Comparison of ENCODE assay signal across 3 cellular contexts in genomic region chr18:49808553-49809191, GRCh38.
TF ChIP-seq lines count a peak whose summit lies in the region.

No MANE protein-coding gene starts in this region.

TF ChIP-seq in HCT116, 20 proteins besides CTCF, POLR2A, EP300 and RAD21:
- TF ChIP-seq CBX3 (IDR thresholded peaks at IDR 0.05; ENCODE audit: low read depth) = peak; percentile 29; the same call in 1 of the 2 replicates

TF ChIP-seq in K562, 482 proteins besides CTCF, POLR2A, EP300 and RAD21:
- peak; percentile 75 for TF ChIP-seq TRIM28 (IDR thresholded peaks at IDR 0.05)
TF ChIP-seq in K562: peak in this region for 1; not testable (repeated sequence) for 481.

TF ChIP-seq in liver, 16 proteins besides CTCF, POLR2A, EP300 and RAD21:
- TF ChIP-seq SP1 (IDR thresholded peaks at IDR 0.05) (peak; percentile 58), HNF4G (IDR thresholded peaks at IDR 0.05) (peak; percentile 78), RXRA (IDR thresholded peaks at IDR 0.05) (peak; percentile 76 to 80), JUND (IDR thresholded peaks at IDR 0.05) (peak; percentile 41 to 49), HNF4A (conservative IDR thresholded peaks at IDR 0.05) (peak; percentile 93 to 94), NR2F2 (IDR thresholded peaks at IDR 0.05) (peak; percentile 81)
